In genomic region chr6:6886160-6886885, GRCh38 we compare ENCODE assay signal across 13 cellular contexts.
DNase-seq lines count a peak whose midpoint lies in the region; ATAC-seq, FAIRE-seq and TF ChIP-seq lines count a peak whose summit lies in the region.
"Had no signal": no experiment of that assay in that cellular context is flagged by ENCODE, and none has a peak within 500 bp of the region (broad histone marks: within the 10 kb centered on the region; RNA-seq: fewer than 3 reads in every experiment).

No MANE protein-coding gene starts in this region.

- 89% methylated on average over 13 of the region's 13 CpGs; no CpG with 5 or more reads in 1 of the 2 experiments for WGBS in H1 (ENCODE audit: extremely low coverage in 1 of 2, insufficient coverage in 1 of 2, insufficient read length in 1 of 2, insufficient replicate concordance in 2 of 2, low coverage in 1 of 2, low lambda C conversion rate in 2 of 2, missing lambda C conversion rate in 1 of 2), 2 experiments

- no peak overlapping the region for H2BK120ac ChIP-seq in H1 (replicated peaks; ENCODE audit: low read depth, low read length)

- no peak overlapping the region for H2AK5ac ChIP-seq in H1 (ENCODE audit: low read depth, low read length)

- no peak overlapping the region for H3K4me2 ChIP-seq in H1 (ENCODE audit: insufficient read depth in 1 of 2, low read depth in 2 of 2, low read length in 2 of 2)
- H3K4me2 ChIP-seq: neural progenitor cell had no signal

- H2BK20ac ChIP-seq in H1 (ENCODE audit: low read length), result no peak overlapping the region; the same call in 1 of the 2 replicates

- no peak for TF ChIP-seq RAD21 in H1 (IDR thresholded peaks at IDR 0.05 in 1 of 2, conservative IDR thresholded peaks at IDR 0.05 in 1 of 2; ENCODE audit: low read depth in 2 of 2, low read length in 2 of 2)

- H3K56ac ChIP-seq in H1 (replicated peaks; ENCODE audit: insufficient read length, low read depth, low read length), result no peak overlapping the region

- DNase-seq in NK-92 treated with Interleukin-12 subunit alpha and Interleukin-12 subunit beta, amount 100 ng/mL, for 24 hours (lab: John Stamatoyannopoulos, UW), result peak; percentile 21
- DNase-seq in NK-92 (lab: John Stamatoyannopoulos, UW; ENCODE audit: unreplicated experiment) (no peak), H1 (ENCODE audit: low read depth in 1 of 2, low spot score in 2 of 2) (no peak), midbrain (lab: John Stamatoyannopoulos, UW) (peak; percentile 12), upper lobe of right lung (peak; percentile 74), GM19238 (ENCODE audit: insufficient read length, low spot score) (no peak)
- DNase-seq in activated CD4-positive, alpha-beta T cell treated with anti-CD3 and anti-CD28 coated beads for 36 hours, result no peak
- DNase-seq: 8988T; NCI-H2227 treated with DMSO at 0.1 percent for 48 hours; stimulated activated naive CD8-positive, alpha-beta T cell treated with anti-CD3 and anti-CD28 coated beads, Interleukin-15, Interleukin-2, amounts not matched to agents 100 U/mL and 50 U/mL, for 24 hours had no signal

- H4K8ac ChIP-seq in H1 (ENCODE audit: extremely low read depth, insufficient read depth, low read length), result no peak overlapping the region

- H3K14ac ChIP-seq in H1 (ENCODE audit: insufficient read length), result no peak overlapping the region

- H2BK12ac ChIP-seq in H1 (ENCODE audit: low read depth, low read length), result 0 out of 2 replicates have a peak overlapping the region, but pooled peaks have one; percentile 30

- no peak overlapping the region for H3K27ac Mint-ChIP-seq in activated CD4-positive, alpha-beta T cell treated with anti-CD3 and anti-CD28 coated beads for 36 hours
- H3K27ac Mint-ChIP-seq: neural progenitor cell had no signal

- no peak overlapping the region for H3K4me3 ChIP-seq in H1 (ENCODE audit: extremely low read depth in 1 of 4, insufficient read depth in 2 of 4, low read depth in 3 of 4, low read length in 4 of 4)
- no peak overlapping the region for H3K4me3 ChIP-seq in upper lobe of right lung
- H3K4me3 ChIP-seq: neural progenitor cell had no signal

- H2AFZ ChIP-seq in H1 (ENCODE audit: low read length), result no peak overlapping the region
- H2AFZ ChIP-seq: neural progenitor cell had no signal

- H3K79me1 ChIP-seq in H1 (ENCODE audit: low read depth, low read length), result no peaks in the 10 kb centered on the region

- no peaks in the 10 kb centered on the region; the same call in 1 of the 2 replicates for H3K23me2 ChIP-seq in H1 (ENCODE audit: low read depth, low read length)

- H3K27me3 ChIP-seq in H1 (replicated peaks in 1 of 4; ENCODE audit: control insufficient read depth in 3 of 4, extremely low read depth in 1 of 4, insufficient read depth in 3 of 4, low read length in 3 of 4) (0 out of 7 replicates have a peak, but pooled peaks cover 0 to 3% (median 0%) of the 10 kb centered on the region in 4 experiments), upper lobe of right lung (no peaks in the 10 kb centered on the region)
- H3K27me3 ChIP-seq: neural progenitor cell had no signal

- H2BK5ac ChIP-seq in H1 (ENCODE audit: low read depth, low read length), result no peak overlapping the region

- CTCF ChIA-PET in H1 (lab: Charles Lee; ENCODE audit: partially characterized antibody), result interaction anchor here (0.8 to 1.7 kb wide), 4 partner anchors 13 to 357 kb away, joined by 3 to 6 read pairs (median 4); no protein-coding TSS in a partner anchor
- CTCF ChIA-PET in activated CD4-positive, alpha-beta T cell treated with anti-CD3 and anti-CD28 coated beads for 36 hours (lab: Charles Lee), result interaction anchor here (0.5 to 0.6 kb wide), 3 partner anchors 68 to 541 kb away, joined by 3 read pairs; no protein-coding TSS in a partner anchor

- H3K79me2 ChIP-seq in H1 (ENCODE audit: control insufficient read depth in 1 of 2, insufficient read depth in 2 of 2, low read length in 2 of 2), result no peaks in the 10 kb centered on the region

- H4K5ac ChIP-seq in H1 (ENCODE audit: insufficient read length, low read depth, low read length), result no peak overlapping the region

- no peak for TF ChIP-seq POLR2A in H1 (IDR thresholded peaks at IDR 0.05; ENCODE audit: control extremely low read depth in 1 of 2, low read depth in 2 of 2, low read length in 2 of 2)

- H3K9me3 ChIP-seq in H1 (ENCODE audit: insufficient read depth in 2 of 2, low read depth in 1 of 2, low read length in 1 of 2), result no peaks in the 10 kb centered on the region
- no peaks in the 10 kb centered on the region for H3K9me3 ChIP-seq in upper lobe of right lung

- no peak overlapping the region for H3K27ac ChIP-seq in H1 (ENCODE audit: low read depth, low read length)
- H3K27ac ChIP-seq in upper lobe of right lung, result peak overlapping the region; percentile 75
- H3K27ac ChIP-seq: neural progenitor cell had no signal

- POLR2A ChIA-PET in H1 (lab: Charles Lee; ENCODE audit: partially characterized antibody), result interaction anchor here (0.9 kb wide), 1 partner anchor 222 kb away, joined by 3 read pairs; the partner anchor contains the start of gene RREB1
- POLR2A ChIA-PET in activated CD4-positive, alpha-beta T cell treated with anti-CD3 and anti-CD28 coated beads for 36 hours (lab: Charles Lee), result no interaction called here

- H3K36me3 Mint-ChIP-seq in activated CD4-positive, alpha-beta T cell treated with anti-CD3 and anti-CD28 coated beads for 36 hours (ENCODE audit: low read depth), result no peaks in the 10 kb centered on the region
- H3K36me3 Mint-ChIP-seq: neural progenitor cell had no signal

- no peaks in the 10 kb centered on the region for H3K9me3 Mint-ChIP-seq in activated CD4-positive, alpha-beta T cell treated with anti-CD3 and anti-CD28 coated beads for 36 hours (ENCODE audit: low read depth)
- H3K9me3 Mint-ChIP-seq: neural progenitor cell had no signal

- TF ChIP-seq CTCF in H1 (IDR thresholded peaks at IDR 0.05; ENCODE audit: control extremely low read depth in 1 of 3, insufficient read depth in 1 of 3, low read depth in 1 of 3, low read length in 3 of 3), result no peak
- TF ChIP-seq CTCF in upper lobe of right lung (IDR thresholded peaks at IDR 0.05), result no peak

- H4K91ac ChIP-seq in H1 (replicated peaks; ENCODE audit: insufficient read length, low read length), result no peak overlapping the region

- H3K23ac ChIP-seq in H1 (ENCODE audit: insufficient read length), result no peak overlapping the region

- H3K4ac ChIP-seq in H1 (replicated peaks; ENCODE audit: insufficient read length, low read depth, low read length), result no peak overlapping the region

- no peaks in the 10 kb centered on the region for H3K4me1 Mint-ChIP-seq in activated CD4-positive, alpha-beta T cell treated with anti-CD3 and anti-CD28 coated beads for 36 hours

- H3K9ac ChIP-seq in H1 (replicated peaks in 1 of 4; ENCODE audit: extremely low read depth in 1 of 4, low read depth in 3 of 4, low read length in 3 of 4), result no peak overlapping the region
- H3K9ac ChIP-seq: neural progenitor cell had no signal

- ATAC-seq in upper lobe of right lung (peak; percentile 55), GM21786 (IDR thresholded peaks at IDR 0.05; ENCODE audit: unreplicated experiment) (no peak)
- ATAC-seq in activated CD4-positive, alpha-beta T cell treated with anti-CD3 and anti-CD28 coated beads for 36 hours, result no peak
- ATAC-seq: stimulated activated naive CD8-positive, alpha-beta T cell treated with anti-CD3 and anti-CD28 coated beads, Interleukin-15, Interleukin-2, amounts not matched to agents 100 U/mL and 50 U/mL, for 24 hours had no signal

- intact Hi-C loops in upper lobe of right lung (cut with DNase I), result no loop called here
- intact Hi-C loops in activated CD4-positive, alpha-beta T cell treated with anti-CD3 and anti-CD28 coated beads for 36 hours (cut with DNase I, micrococcal nuclease), result no loop called here

- H3K27me3 Mint-ChIP-seq in activated CD4-positive, alpha-beta T cell treated with anti-CD3 and anti-CD28 coated beads for 36 hours, result no peaks in the 10 kb centered on the region

- no peak overlapping the region for H3K4me3 Mint-ChIP-seq in activated CD4-positive, alpha-beta T cell treated with anti-CD3 and anti-CD28 coated beads for 36 hours
- H3K4me3 Mint-ChIP-seq: neural progenitor cell had no signal

- no peak for TF ChIP-seq EP300 in H1 (IDR thresholded peaks at IDR 0.05; ENCODE audit: borderline replicate concordance in 1 of 2, low read depth in 2 of 2, low read length in 2 of 2)

- no peak for FAIRE-seq in H1 (lab: Jason Lieb, UNC)
- FAIRE-seq: GM12891 had no signal

- no peaks in the 10 kb centered on the region for H3K36me3 ChIP-seq in H1 (ENCODE audit: control insufficient read depth in 2 of 4, insufficient read depth in 4 of 4, low read length in 3 of 4)
- no peaks in the 10 kb centered on the region for H3K36me3 ChIP-seq in upper lobe of right lung
- H3K36me3 ChIP-seq: neural progenitor cell had no signal

- H4K20me1 ChIP-seq in H1 (replicated peaks in 1 of 2; ENCODE audit: control insufficient read depth in 1 of 2, insufficient read depth in 2 of 2, low read length in 2 of 2), result no peaks in the 10 kb centered on the region

- H3K4me1 ChIP-seq in H1 (replicated peaks in 1 of 4; ENCODE audit: control insufficient read depth in 3 of 4, insufficient read depth in 4 of 4, low read length in 3 of 4) (peaks cover 0 to 12% (median 8%) of the 10 kb centered on the region in 4 experiments; a peak in 4 of 7 replicates), upper lobe of right lung (peaks cover 11% of the 10 kb centered on the region)

- H3K18ac ChIP-seq in H1 (ENCODE audit: extremely low read depth, low read length), result no peak overlapping the region

- H2BK15ac ChIP-seq in H1 (ENCODE audit: low read length), result no peak overlapping the region

TF ChIP-seq in H1, 55 proteins besides CTCF, POLR2A, EP300 and RAD21:
- TF ChIP-seq TEAD4 (IDR thresholded peaks at IDR 0.05; ENCODE audit: low read depth, low read length) (no peak), RNF2 (IDR thresholded peaks at IDR 0.05; ENCODE audit: borderline replicate concordance, low read depth, low read length, missing control alignments, poor library complexity, severe bottlenecking) (no peak), ASH2L (IDR thresholded peaks at IDR 0.05; ENCODE audit: low read length) (no peak), CEBPB (IDR thresholded peaks at IDR 0.05; ENCODE audit: low read depth, low read length) (no peak), SP4 (IDR thresholded peaks at IDR 0.05; ENCODE audit: low read length) (no peak), EGR1 (IDR thresholded peaks at IDR 0.05; ENCODE audit: borderline replicate concordance, low read depth, low read length) (no peak), KDM4A (IDR thresholded peaks at IDR 0.05; ENCODE audit: low read depth, low read length, severe bottlenecking) (no peak), CTBP2 (IDR thresholded peaks at IDR 0.05; ENCODE audit: borderline replicate concordance, insufficient read depth, insufficient read length, low read length) (no peak), TAF1 (IDR thresholded peaks at IDR 0.05; ENCODE audit: low read depth, low read length) (no peak), NANOG (IDR thresholded peaks at IDR 0.05; ENCODE audit: insufficient read depth, low read depth, low read length, poor library complexity, severe bottlenecking) (no peak), RXRA (IDR thresholded peaks at IDR 0.05; ENCODE audit: insufficient read depth, low read depth, low read length) (no peak), EZH2 (IDR thresholded peaks at IDR 0.05; ENCODE audit: low read depth, low read length, severe bottlenecking) (no peak)
TF ChIP-seq in H1: peak in this region for 0.

Comparison
In these comparisons a context has a peak if more than half of its experiments do, and no peak if none do; other contexts are left out.
1. DNase-seq: peak in NK-92 treated with Interleukin-12 subunit alpha and Interleukin-12 subunit beta, amount 100 ng/mL, for 24 hours (single experiment), midbrain (single experiment) and upper lobe of right lung (single experiment); none in NK-92 (single experiment), H1 (0 of 2), activated CD4-positive, alpha-beta T cell treated with anti-CD3 and anti-CD28 coated beads for 36 hours (single experiment) and GM19238 (single experiment).